Comparison of ENCODE assay signal across 8 cellular contexts in the genomic region with DNA sequence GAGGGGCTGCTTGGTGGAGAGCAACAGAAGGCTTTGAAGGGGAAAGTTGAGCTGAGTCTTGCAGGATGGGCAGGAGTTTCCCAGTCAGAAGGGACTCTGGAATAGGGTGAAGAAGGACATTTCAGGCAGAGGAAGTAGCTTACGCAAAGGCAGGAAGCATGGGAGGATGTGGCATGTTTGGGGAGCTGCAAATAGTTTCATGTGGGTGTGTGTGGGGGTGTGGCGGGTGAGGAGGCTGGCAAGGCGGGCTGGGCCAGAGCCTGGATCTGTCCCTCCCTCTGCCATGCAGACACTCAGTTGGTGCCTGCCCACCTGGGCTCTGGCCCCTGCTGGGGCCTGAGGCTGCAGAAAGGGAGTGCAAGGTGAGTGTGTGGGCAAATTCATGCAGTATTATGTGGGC. TPM values are rescaled to one million over a fixed set of nuclear protein-coding genes. Genes with fewer than 3 reads are reported as not detected.
DNase-seq lines count a peak whose midpoint lies in the region; ATAC-seq and TF ChIP-seq lines count a peak whose summit lies in the region.

No MANE protein-coding gene starts in this region.

- H3K9me3 Mint-ChIP-seq in activated CD4-positive, alpha-beta T cell treated with anti-CD3 and anti-CD28 coated beads, Interleukin-2, amount 10 ng/mL, durations not matched to agents 7 days and 5 days, result no peaks in the 10 kb centered on the region

- peak; percentile 62 for DNase-seq in Right ventricle myocardium superior
- no peak for DNase-seq in cardiac septum (ENCODE audit: low spot score)
- DNase-seq in activated CD4-positive, alpha-beta T cell treated with anti-CD3 and anti-CD28 coated beads, Interleukin-2, amount 10 ng/mL, durations not matched to agents 7 days and 5 days, result peak; percentile 75
- DNase-seq in fibroblast of villous mesenchyme (ENCODE audit: low read depth), result peak; percentile 11
- peak; percentile 32 for DNase-seq in stimulated activated CD8-positive, alpha-beta memory T cell treated with anti-CD3 and anti-CD28 coated beads, Interleukin-12 subunit alpha, Interleukin-12 subunit beta, amount 100 ng/mL, for 4 hours (ENCODE audit: low read depth)
- no peak for DNase-seq in NCI-H1417 (lab: John Stamatoyannopoulos, UW)

- peak overlapping the region; percentile 77 for H3K27ac Mint-ChIP-seq in activated CD4-positive, alpha-beta T cell treated with anti-CD3 and anti-CD28 coated beads, Interleukin-2, amount 10 ng/mL, durations not matched to agents 7 days and 5 days

- POLR2A ChIA-PET in activated CD4-positive, alpha-beta T cell treated with anti-CD3 and anti-CD28 coated beads, Interleukin-2, amount 10 ng/mL, durations not matched to agents 7 days and 5 days (lab: Charles Lee), result interaction anchor here (0.7 to 2.2 kb wide), 3 partner anchors 10 to 181 kb away, joined by 3 to 15 read pairs (median 7); partner anchors contain the start of gene DCAF1

- TF ChIP-seq CTCF in fibroblast of villous mesenchyme (IDR thresholded peaks at IDR 0.05; ENCODE audit: insufficient read depth, low read depth, low read length), result no peak

- H3K4me3 ChIP-seq in fibroblast of villous mesenchyme (ENCODE audit: low read depth, low read length), result no peak overlapping the region

- H3K36me3 Mint-ChIP-seq in activated CD4-positive, alpha-beta T cell treated with anti-CD3 and anti-CD28 coated beads, Interleukin-2, amount 10 ng/mL, durations not matched to agents 7 days and 5 days (ENCODE audit: low read depth), result peaks cover 54% of the 10 kb centered on the region

- ATAC-seq in Right ventricle myocardium superior (ENCODE audit: poor library complexity), result peak; percentile 60
- no peak for ATAC-seq in GM19467 (IDR thresholded peaks at IDR 0.05; ENCODE audit: unreplicated experiment)
- no peak for ATAC-seq in GM19455 (IDR thresholded peaks at IDR 0.05; ENCODE audit: unreplicated experiment)

- H3K4me3 Mint-ChIP-seq in activated CD4-positive, alpha-beta T cell treated with anti-CD3 and anti-CD28 coated beads, Interleukin-2, amount 10 ng/mL, durations not matched to agents 7 days and 5 days, result peak overlapping the region; percentile 70

- peaks cover 90% of the 10 kb centered on the region for H3K4me1 Mint-ChIP-seq in activated CD4-positive, alpha-beta T cell treated with anti-CD3 and anti-CD28 coated beads, Interleukin-2, amount 10 ng/mL, durations not matched to agents 7 days and 5 days

- H3K27me3 Mint-ChIP-seq in activated CD4-positive, alpha-beta T cell treated with anti-CD3 and anti-CD28 coated beads, Interleukin-2, amount 10 ng/mL, durations not matched to agents 7 days and 5 days, result no peaks in the 10 kb centered on the region

- intact Hi-C loops in Right ventricle myocardium superior (cut with DNase I) (loop anchor here (10.0 kb wide), 1 partner anchor 297 kb away; the partner anchor contains the start of gene MANF), cardiac septum (cut with DNase I) (loop anchor here (5.0 kb wide), 1 partner anchor 289 kb away; the partner anchor contains the start of gene RBM15B)

- CTCF ChIA-PET in activated CD4-positive, alpha-beta T cell treated with anti-CD3 and anti-CD28 coated beads, Interleukin-2, amount 10 ng/mL, durations not matched to agents 7 days and 5 days (lab: Charles Lee), result interaction anchor here (0.6 to 10.5 kb wide), 30 partner anchors 8 to 1062 kb away, joined by 3 to 144 read pairs (median 5); partner anchors contain the start of genes DCAF1 and TEX264

RNA-seq across cellular contexts. Expression of gene TEX264, which starts 10.4 kb away (rescaled TPM):
- 34.7 TPM for total RNA-seq in Right ventricle myocardium superior
- total RNA-seq in cardiac septum, result 28.8 TPM
- total RNA-seq in activated CD4-positive, alpha-beta T cell treated with anti-CD3 and anti-CD28 coated beads, Interleukin-2, amount 10 ng/mL, durations not matched to agents 7 days and 5 days, result 10 to 100 TPM; 75.2 to 81.4 TPM
- 37.6 and 37.7 TPM in 2 replicates for total RNA-seq in fibroblast of villous mesenchyme

RNA-seq across cellular contexts. Expression of gene GRM2, which starts 25.4 kb away (rescaled TPM):
- total RNA-seq in Right ventricle myocardium superior (0.08 TPM), cardiac septum (0.30 TPM), fibroblast of villous mesenchyme (under 0.01 TPM in 1 of 2 replicates, not detected in the other)
- total RNA-seq in activated CD4-positive, alpha-beta T cell treated with anti-CD3 and anti-CD28 coated beads, Interleukin-2, amount 10 ng/mL, durations not matched to agents 7 days and 5 days, result 1 to 10 TPM; 2.4 to 3.0 TPM

Comparison
In these comparisons a context has a peak if more than half of its experiments do, and no peak if none do; other contexts are left out.
1. DNase-seq: peak in Right ventricle myocardium superior (single experiment), activated CD4-positive, alpha-beta T cell treated with anti-CD3 and anti-CD28 coated beads, Interleukin-2, amount 10 ng/mL, durations not matched to agents 7 days and 5 days (single experiment), fibroblast of villous mesenchyme (single experiment) and stimulated activated CD8-positive, alpha-beta memory T cell treated with anti-CD3 and anti-CD28 coated beads, Interleukin-12 subunit alpha, Interleukin-12 subunit beta, amount 100 ng/mL, for 4 hours (single experiment); none in cardiac septum (single experiment) and NCI-H1417 (0 of 3).